In the genomic region with DNA sequence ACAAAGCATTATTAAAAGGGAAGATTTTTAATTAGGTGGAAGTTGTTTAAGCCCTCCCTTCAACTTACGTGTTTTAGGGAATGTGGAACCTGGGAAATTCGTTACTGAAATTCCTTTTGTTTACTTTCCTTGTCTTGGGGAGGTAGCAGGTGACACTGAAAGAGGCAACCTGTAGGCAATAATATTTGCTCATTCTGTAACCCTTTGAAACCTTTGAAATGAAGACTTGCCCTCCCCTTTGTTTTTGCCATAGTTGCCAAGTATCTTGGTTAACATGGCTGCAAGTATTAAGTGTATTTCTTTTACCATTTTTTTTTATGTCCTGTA, we compare ENCODE assay signal across 8 cellular contexts. TPM values are rescaled to one million over a fixed set of nuclear protein-coding genes. Genes with fewer than 3 reads are reported as not detected.
DNase-seq lines count a peak whose midpoint lies in the region; FAIRE-seq and TF ChIP-seq lines count a peak whose summit lies in the region.

No MANE protein-coding gene starts in this region.

- DNase-seq in LNCaP clone FGC (ENCODE audit: low read depth) (no peak), HCEC 1CT (no peak), frontal cortex (ENCODE audit: low spot score in 2 of 2) (no peak), dermis blood vessel endothelial cell (no peak), D721Med (ENCODE audit: insufficient read length, low spot score) (no peak)

- H3K27ac ChIP-seq in BLaER1 (no peak overlapping the region), duodenal mucosa (ENCODE audit: low read depth, low read length) (no peak overlapping the region), neural cell (ENCODE audit: low read length) (no peak overlapping the region)

- H3K4me2 ChIP-seq in BLaER1 (peak overlapping the region; percentile 97), neural cell (ENCODE audit: low read length) (peak overlapping the region; percentile 89)

- H3K4me3 ChIP-seq in BLaER1 (peak overlapping the region; percentile 93), LNCaP clone FGC (ENCODE audit: low read depth, low read length) (peak overlapping the region; percentile 64), duodenal mucosa (ENCODE audit: low read depth in 1 of 2, low read length in 2 of 2) (peak overlapping the region; percentile 81 to 89), neural cell (ENCODE audit: low read length) (peak overlapping the region; percentile 73)

- H2AFZ ChIP-seq in neural cell (ENCODE audit: low read depth, low read length) = no peak overlapping the region

- no peak for TF ChIP-seq RAD21 in neural cell (conservative IDR thresholded peaks at IDR 0.05)

- no peak for TF ChIP-seq EP300 in neural cell (conservative IDR thresholded peaks at IDR 0.05; ENCODE audit: poor library complexity, severe bottlenecking)

- FAIRE-seq in frontal cortex (lab: Jason Lieb, UNC) (no peak), D721Med (lab: Jason Lieb, UNC) (no peak)

- H4K20me1 ChIP-seq in BLaER1 (peaks cover 66% of the 10 kb centered on the region), neural cell (ENCODE audit: insufficient read depth) (no peaks in the 10 kb centered on the region)

- H3K9me3 ChIP-seq in BLaER1 (no peaks in the 10 kb centered on the region), duodenal mucosa (ENCODE audit: control insufficient read depth in 1 of 2, low read length in 2 of 2) (no peaks in the 10 kb centered on the region), neural cell (ENCODE audit: low read length) (no peaks in the 10 kb centered on the region)

- no peak for TF ChIP-seq CTCF in LNCaP clone FGC (IDR thresholded peaks at IDR 0.05; ENCODE audit: control insufficient read depth, extremely low read depth, insufficient read depth)
- TF ChIP-seq CTCF in neural cell (IDR thresholded peaks at IDR 0.05; ENCODE audit: poor library complexity, severe bottlenecking) = no peak
- TF ChIP-seq CTCF in D721Med (IDR thresholded peaks at IDR 0.05; ENCODE audit: insufficient read depth, missing control alignments) = no peak

- peak overlapping the region; percentile 84 for H3K9ac ChIP-seq in BLaER1
- peak overlapping the region; percentile 76 to 86 for H3K9ac ChIP-seq in duodenal mucosa (ENCODE audit: low read depth in 1 of 2, low read length in 2 of 2)
- H3K9ac ChIP-seq in neural cell (ENCODE audit: low read length) = no peak overlapping the region

- no peaks in the 10 kb centered on the region for H3K9me2 ChIP-seq in neural cell (ENCODE audit: insufficient read depth, low read length)

- H3K36me3 ChIP-seq in BLaER1 (peaks cover 12% of the 10 kb centered on the region; the same call in 1 of the 2 replicates), duodenal mucosa (ENCODE audit: control insufficient read depth in 1 of 2, insufficient read depth in 2 of 2, low read length in 2 of 2) (no peaks in the 10 kb centered on the region), neural cell (ENCODE audit: insufficient read depth, low read length) (no peaks in the 10 kb centered on the region)

- H3K79me2 ChIP-seq in neural cell (replicated peaks; ENCODE audit: insufficient read depth, low read length) = peaks cover 37% of the 10 kb centered on the region

- H3F3A ChIP-seq in neural cell (ENCODE audit: insufficient read depth, low read length, poor library complexity, severe bottlenecking) = no peaks in the 10 kb centered on the region

- H3K27me3 ChIP-seq in BLaER1 (no peaks in the 10 kb centered on the region), duodenal mucosa (ENCODE audit: control insufficient read depth in 1 of 2, insufficient read depth in 2 of 2, low read length in 2 of 2) (no peaks in the 10 kb centered on the region), neural cell (ENCODE audit: insufficient read depth, low read depth, low read length) (no peaks in the 10 kb centered on the region)

- H3K4me1 ChIP-seq in BLaER1 (peaks cover 56% of the 10 kb centered on the region), duodenal mucosa (ENCODE audit: control insufficient read depth in 1 of 2, insufficient read depth in 2 of 2, low read length in 2 of 2) (peaks cover 22 to 42% of the 10 kb centered on the region in 2 donors)

TF ChIP-seq in neural cell, 6 proteins besides CTCF, POLR2A, EP300 and RAD21:
- TF ChIP-seq POLR2AphosphoS5 (IDR thresholded peaks at IDR 0.05) = no peak
- no peak for TF ChIP-seq TAF1 (IDR thresholded peaks at IDR 0.05; ENCODE audit: low read depth)
- TF ChIP-seq, protein P1, sequence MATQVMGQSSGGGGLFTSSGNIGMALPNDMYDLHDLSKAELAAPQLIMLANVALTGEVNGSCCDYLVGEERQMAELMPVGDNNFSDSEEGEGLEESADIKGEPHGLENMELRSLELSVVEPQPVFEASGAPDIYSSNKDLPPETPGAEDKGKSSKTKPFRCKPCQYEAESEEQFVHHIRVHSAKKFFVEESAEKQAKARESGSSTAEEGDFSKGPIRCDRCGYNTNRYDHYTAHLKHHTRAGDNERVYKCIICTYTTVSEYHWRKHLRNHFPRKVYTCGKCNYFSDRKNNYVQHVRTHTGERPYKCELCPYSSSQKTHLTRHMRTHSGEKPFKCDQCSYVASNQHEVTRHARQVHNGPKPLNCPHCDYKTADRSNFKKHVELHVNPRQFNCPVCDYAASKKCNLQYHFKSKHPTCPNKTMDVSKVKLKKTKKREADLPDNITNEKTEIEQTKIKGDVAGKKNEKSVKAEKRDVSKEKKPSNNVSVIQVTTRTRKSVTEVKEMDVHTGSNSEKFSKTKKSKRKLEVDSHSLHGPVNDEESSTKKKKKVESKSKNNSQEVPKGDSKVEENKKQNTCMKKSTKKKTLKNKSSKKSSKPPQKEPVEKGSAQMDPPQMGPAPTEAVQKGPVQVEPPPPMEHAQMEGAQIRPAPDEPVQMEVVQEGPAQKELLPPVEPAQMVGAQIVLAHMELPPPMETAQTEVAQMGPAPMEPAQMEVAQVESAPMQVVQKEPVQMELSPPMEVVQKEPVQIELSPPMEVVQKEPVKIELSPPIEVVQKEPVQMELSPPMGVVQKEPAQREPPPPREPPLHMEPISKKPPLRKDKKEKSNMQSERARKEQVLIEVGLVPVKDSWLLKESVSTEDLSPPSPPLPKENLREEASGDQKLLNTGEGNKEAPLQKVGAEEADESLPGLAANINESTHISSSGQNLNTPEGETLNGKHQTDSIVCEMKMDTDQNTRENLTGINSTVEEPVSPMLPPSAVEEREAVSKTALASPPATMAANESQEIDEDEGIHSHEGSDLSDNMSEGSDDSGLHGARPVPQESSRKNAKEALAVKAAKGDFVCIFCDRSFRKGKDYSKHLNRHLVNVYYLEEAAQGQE (IDR thresholded peaks at IDR 0.05; ENCODE audit: borderline replicate concordance) = no peak
- no peak for TF ChIP-seq SMC3 (conservative IDR thresholded peaks at IDR 0.05; ENCODE audit: poor library complexity)
- TF ChIP-seq MXI1 (conservative IDR thresholded peaks at IDR 0.05; ENCODE audit: poor library complexity, severe bottlenecking) = no peak
- TF ChIP-seq EZH2 (IDR thresholded peaks at IDR 0.05; ENCODE audit: borderline replicate concordance, insufficient read depth, low read length, poor library complexity, severe bottlenecking) = no peak

RNA-seq across cellular contexts. Expression of a gene that starts 1.7 kb away (rescaled TPM):
- polyA plus RNA-seq in neural cell = 69.1 and 70.1 TPM in 2 replicates
- 21.4 and 25.8 TPM in 2 replicates for polyA minus RNA-seq in neural cell
- total RNA-seq in frontal cortex (20.0 TPM), dermis blood vessel endothelial cell (14.3 and 16.3 TPM in 2 replicates)

RNA-seq across cellular contexts. Expression of a gene that starts 1.7 kb away (rescaled TPM):
- 17.0 and 18.2 TPM in 2 replicates for polyA plus RNA-seq in neural cell
- polyA minus RNA-seq in neural cell = 71.6 and 87.2 TPM in 2 replicates
- total RNA-seq in frontal cortex (54.2 TPM), dermis blood vessel endothelial cell (39.1 and 45.1 TPM in 2 replicates)
